Comparison of ENCODE assay signal across 9 cellular contexts in genomic region chr13:80338781-80339577, GRCh38. TPM values are rescaled to one million over a fixed set of nuclear protein-coding genes. Genes with fewer than 3 reads are reported as not detected.
DNase-seq lines count a peak whose midpoint lies in the region; ATAC-seq and TF ChIP-seq lines count a peak whose summit lies in the region.
"Had no signal": no experiment of that assay in that cellular context is flagged by ENCODE, and none has a peak within 500 bp of the region (broad histone marks: within the 10 kb centered on the region; RNA-seq: fewer than 3 reads in every experiment).

No MANE protein-coding gene starts in this region.

- peak overlapping the region; percentile 13 for H3K4me3 ChIP-seq in CD8-positive, alpha-beta T cell (ENCODE audit: low read depth, low read length)
- peak overlapping the region; percentile 59 to 88 (median 78) for H3K4me3 ChIP-seq in breast epithelium
- H3K4me3 ChIP-seq in sigmoid colon: peak overlapping the region; percentile 63 to 73 (median 67)

- H3K4me3 Mint-ChIP-seq in CD8-positive, alpha-beta T cell: no peak overlapping the region

- no peaks in the 10 kb centered on the region for H3K36me3 ChIP-seq in CD8-positive, alpha-beta T cell (ENCODE audit: insufficient read depth, low read length)
- no peaks in the 10 kb centered on the region for H3K36me3 ChIP-seq in breast epithelium
- H3K36me3 ChIP-seq in sigmoid colon: peaks cover 0 to 19% (median 2%) of the 10 kb centered on the region in 4 donors

- peaks cover 24% of the 10 kb centered on the region for H3K4me1 ChIP-seq in CD8-positive, alpha-beta T cell (ENCODE audit: insufficient read depth, low read length)
- H3K4me1 ChIP-seq in breast epithelium (no peaks in the 10 kb centered on the region), sigmoid colon (peaks cover 0 to 15% (median 10%) of the 10 kb centered on the region in 4 donors)

- 1% methylated on average over 40 of the region's 40 CpGs for WGBS in sigmoid colon, 2 donors

- CTCF ChIA-PET in CD8-positive, alpha-beta T cell (lab: Charles Lee): interaction anchor here (0.7 kb wide), 1 partner anchor 616 kb away, joined by 3 read pairs; no protein-coding TSS in a partner anchor

- no peaks in the 10 kb centered on the region for H3K9me3 ChIP-seq in CD8-positive, alpha-beta T cell (ENCODE audit: low read length)
- H3K9me3 ChIP-seq in breast epithelium (no peaks in the 10 kb centered on the region), sigmoid colon (no peaks in the 10 kb centered on the region)

- intact Hi-C loops in CD8-positive, alpha-beta T cell (cut with DNase I, micrococcal nuclease): no loop called here
- intact Hi-C loops in breast epithelium (cut with DNase I; ENCODE audit: low total_unique reads): no loop called here
- intact Hi-C loops in sigmoid colon (cut with DNase I): no loop called here

- peak; percentile 23 for ATAC-seq in CD8-positive, alpha-beta T cell
- ATAC-seq in GM21619 (IDR thresholded peaks at IDR 0.05; ENCODE audit: unreplicated experiment): no peak

- peak in 2 of 7 experiments; percentile 6 to 20 for DNase-seq in CD8-positive, alpha-beta T cell
- peak; percentile 54 for DNase-seq in GM20000 (ENCODE audit: low spot score)
- DNase-seq in NCI-H748 treated with DMSO at 0.1 percent for 48 hours (lab: John Stamatoyannopoulos, UW): peak; percentile 60
- DNase-seq in breast epithelium (ENCODE audit: low spot score in 2 of 2): peak; percentile 63 to 79
- DNase-seq in iPS-NIHi7 (ENCODE audit: extremely low spot score): peak; percentile 57
- peak; percentile 85 for DNase-seq in sigmoid colon
- no peak for DNase-seq in HuH-7 (ENCODE audit: low spot score)

- peaks cover 29% of the 10 kb centered on the region for H3K4me1 Mint-ChIP-seq in CD8-positive, alpha-beta T cell (ENCODE audit: low read depth)

- peaks cover 3% of the 10 kb centered on the region for H3K27me3 ChIP-seq in CD8-positive, alpha-beta T cell (ENCODE audit: insufficient read depth, low read length)
- H3K27me3 ChIP-seq in breast epithelium: no peaks in the 10 kb centered on the region
- H3K27me3 ChIP-seq in sigmoid colon: no peaks in the 10 kb centered on the region

- peaks cover 18% of the 10 kb centered on the region for H3K27me3 Mint-ChIP-seq in CD8-positive, alpha-beta T cell (ENCODE audit: low read depth)

- POLR2A ChIA-PET in CD8-positive, alpha-beta T cell (lab: Charles Lee): no interaction called here

- no peak overlapping the region for H3K27ac Mint-ChIP-seq in CD8-positive, alpha-beta T cell

- H3K27ac ChIP-seq in CD8-positive, alpha-beta T cell (ENCODE audit: low read depth, low read length): no peak overlapping the region
- H3K27ac ChIP-seq in breast epithelium (peak overlapping the region; percentile 96 to 98), sigmoid colon (peak overlapping the region; percentile 88 to 92 (median 90))

- H3K36me3 Mint-ChIP-seq in CD8-positive, alpha-beta T cell: no peaks in the 10 kb centered on the region

- H3K9me3 Mint-ChIP-seq in CD8-positive, alpha-beta T cell: no peaks in the 10 kb centered on the region

- no peak for TF ChIP-seq EP300 in sigmoid colon (IDR thresholded peaks at IDR 0.05)

- TF ChIP-seq POLR2A in breast epithelium (IDR thresholded peaks at IDR 0.05) (no peak), sigmoid colon (IDR thresholded peaks at IDR 0.05) (peak in 1 of 2 donors; percentile 47)

- TF ChIP-seq CTCF in CD8-positive, alpha-beta T cell (IDR thresholded peaks at IDR 0.05): no peak
- TF ChIP-seq CTCF in GM20000 (IDR thresholded peaks at IDR 0.05; ENCODE audit: extremely low read depth, missing control alignments) (no peak), breast epithelium (IDR thresholded peaks at IDR 0.05) (no peak), sigmoid colon (IDR thresholded peaks at IDR 0.05) (no peak)

RNA-seq across cellular contexts. Expression of gene SPRY2, which starts 1.9 kb away (rescaled TPM):
- 1 to 10 TPM; 3.1 to 3.4 TPM for total RNA-seq in CD8-positive, alpha-beta T cell
- 10 to 100 TPM; 52.1 to 76.0 (median 71.0) TPM for total RNA-seq in breast epithelium
- 10 to 100 TPM; 32.3 to 74.2 (median 47.6) TPM for total RNA-seq in sigmoid colon
- polyA plus RNA-seq in sigmoid colon: 10 to 100 TPM; 27.7 to 48.0 (median 33.1) TPM
- total RNA-seq: T-helper 2 cell treated with Interferon-gamma antibody and Interleukin-4, amounts not matched to agents 100 ng/mL and 5 ng/mL, for 36 hours had no signal

Comparison
In these comparisons a context has a peak if more than half of its experiments do, and no peak if none do; other contexts are left out.
1. H3K4me3 ChIP-seq: peak in every context shown above with its lines; median percentile 78 in breast epithelium; 67 in sigmoid colon; 13 in CD8-positive, alpha-beta T cell.
2. RNA of gene SPRY2, which starts 1.9 kb away (total RNA-seq): 52.1 to 76.0 TPM in breast epithelium and 32.3 to 74.2 TPM in sigmoid colon; 3.1 to 3.4 TPM in CD8-positive, alpha-beta T cell; every median in the first group is over 4 times any median in the second.